22 cellular contexts compared by ENCODE assay signal in genomic region chr6:2684059-2684749, GRCh38.
DNase-seq lines count a peak whose midpoint lies in the region; ATAC-seq, FAIRE-seq and TF ChIP-seq lines count a peak whose summit lies in the region.
"Had no signal": no experiment of that assay in that cellular context is flagged by ENCODE, and none has a peak within 500 bp of the region (broad histone marks: within the 10 kb centered on the region; RNA-seq: fewer than 3 reads in every experiment).

No MANE protein-coding gene starts in this region.

- H3K36me3 ChIP-seq in HEK293 (ENCODE audit: control insufficient read depth in 2 of 2, insufficient read depth in 1 of 2, low read length in 2 of 2) (no peaks in the 10 kb centered on the region), heart left ventricle (no peaks in the 10 kb centered on the region)
- H3K36me3 ChIP-seq: cardiac muscle cell had no signal

- TF ChIP-seq POLR2A in heart left ventricle (IDR thresholded peaks at IDR 0.05): no peak

- DNase-seq in RCC 7860 (ENCODE audit: low spot score): peak; percentile 70
- DNase-seq in cardiac fibroblast (ENCODE audit: low read depth in 2 of 2): peak; percentile 43 to 92
- peak; percentile 38 for DNase-seq in osteocyte (ENCODE audit: extremely low spot score, unreplicated experiment)
- no peak for DNase-seq in GDM1 (lab: John Stamatoyannopoulos, UW)
- no peak for DNase-seq in heart left ventricle
- no peak for DNase-seq in activated T-cell treated with anti-CD3 and anti-CD28 coated beads, Interleukin-2, amount 50 U/mL, for 1 hour
- DNase-seq: activated CD4-positive, alpha-beta T cell treated with anti-CD3 and anti-CD28 coated beads, Interleukin-2, amount 50 U/mL, for 1 hour; activated naive CD4-positive, alpha-beta T cell treated with anti-CD3 and anti-CD28 coated beads, Interleukin-2, amount 50 U/mL, for 16 hours; activated T-cell treated with anti-CD3 and anti-CD28 coated beads for 4 hours; effector memory CD4-positive, alpha-beta T cell; foreskin fibroblast; Kasumi-1; left ventricle myocardium inferior; NCI-H2029; NCI-H524; posterior cingulate gyrus had no signal

- H3K9me3 ChIP-seq in HEK293 (ENCODE audit: control insufficient read depth, insufficient read depth, low read depth, low read length) (no peaks in the 10 kb centered on the region), heart left ventricle (no peaks in the 10 kb centered on the region)
- H3K9me3 ChIP-seq: left ventricle myocardium inferior had no signal

- intact Hi-C loops in heart left ventricle (cut with DNase I): no loop called here

- CTCF ChIA-PET in HEK293 (lab: Yijun Ruan, JAX): no interaction called here

- no peak for TF ChIP-seq CTCF in HEK293 (tag by site-specific recombination; IDR thresholded peaks at IDR 0.05)
- TF ChIP-seq CTCF in cardiac fibroblast (IDR thresholded peaks at IDR 0.05; ENCODE audit: low read depth, low read length): no peak
- TF ChIP-seq CTCF in osteocyte (IDR thresholded peaks at IDR 0.05): no peak
- TF ChIP-seq CTCF in heart left ventricle (IDR thresholded peaks at IDR 0.05): no peak

- H3K36me3 Mint-ChIP-seq in osteocyte (ENCODE audit: unreplicated experiment): peaks cover 2% of the 10 kb centered on the region

- peak overlapping the region; percentile 44 for H3K27ac Mint-ChIP-seq in osteocyte (ENCODE audit: unreplicated experiment)

- no peaks in the 10 kb centered on the region; the same call in 1 of the 2 replicates for H3K4me1 ChIP-seq in HEK293 (ENCODE audit: control insufficient read depth, insufficient read depth, low read length)
- H3K4me1 ChIP-seq in heart left ventricle: no peaks in the 10 kb centered on the region
- H3K4me1 ChIP-seq: left ventricle myocardium inferior had no signal

- H3K27ac ChIP-seq in HEK293 (ENCODE audit: extremely low read depth, low read depth, low read length) (no peak overlapping the region), heart left ventricle (no peak overlapping the region)
- H3K27ac ChIP-seq: cardiac muscle cell, HL-60, left ventricle myocardium inferior had no signal

- H3K4me3 ChIP-seq in HEK293 (ENCODE audit: low read depth, low read length) (no peak overlapping the region), cardiac fibroblast (replicated peaks in 1 of 2; ENCODE audit: low read depth in 2 of 2, low read length in 2 of 2) (no peak overlapping the region), heart left ventricle (no peak overlapping the region)
- H3K4me3 ChIP-seq: cardiac muscle cell, left ventricle myocardium inferior, smooth muscle cell had no signal

- 89 to 94% (median 93%) methylated on average over 19 of the region's 19 CpGs for WGBS in heart left ventricle, 4 donors

- POLR2A ChIA-PET in HEK293 (lab: Yijun Ruan, JAX): no interaction called here

- ATAC-seq in heart left ventricle: no peak

- peaks cover 10% of the 10 kb centered on the region for H3K4me1 Mint-ChIP-seq in osteocyte (ENCODE audit: unreplicated experiment)

- no peaks in the 10 kb centered on the region for H3K27me3 ChIP-seq in heart left ventricle
- H3K27me3 ChIP-seq: cardiac muscle cell had no signal

- no peak overlapping the region for H3K4me3 Mint-ChIP-seq in osteocyte (ENCODE audit: unreplicated experiment)

- FAIRE-seq in RCC 7860 (lab: Jason Lieb, UNC): peak; percentile 72
- FAIRE-seq: GM18507, GM19239 had no signal

- no peaks in the 10 kb centered on the region for H3K27me3 Mint-ChIP-seq in osteocyte (ENCODE audit: unreplicated experiment)

- no peaks in the 10 kb centered on the region for H3K9me3 Mint-ChIP-seq in osteocyte (ENCODE audit: unreplicated experiment)

TF ChIP-seq in HEK293, 187 proteins besides CTCF, POLR2A, EP300 and RAD21:
- TF ChIP-seq SCRT2 (tag by site-specific recombination; IDR thresholded peaks at IDR 0.05) (peak; percentile 42; the same call in 1 of the 2 replicates), KLF16 (tag by site-specific recombination; IDR thresholded peaks at IDR 0.05) (no peak)

Comparison
In these comparisons a context has a peak if more than half of its experiments do, and no peak if none do; other contexts are left out.
1. DNase-seq: peak in RCC 7860 (single experiment), cardiac fibroblast (2 of 2) and osteocyte (single experiment); none in GDM1 (single experiment), heart left ventricle (0 of 5) and activated T-cell treated with anti-CD3 and anti-CD28 coated beads, Interleukin-2, amount 50 U/mL, for 1 hour (single experiment).